In the genomic region with DNA sequence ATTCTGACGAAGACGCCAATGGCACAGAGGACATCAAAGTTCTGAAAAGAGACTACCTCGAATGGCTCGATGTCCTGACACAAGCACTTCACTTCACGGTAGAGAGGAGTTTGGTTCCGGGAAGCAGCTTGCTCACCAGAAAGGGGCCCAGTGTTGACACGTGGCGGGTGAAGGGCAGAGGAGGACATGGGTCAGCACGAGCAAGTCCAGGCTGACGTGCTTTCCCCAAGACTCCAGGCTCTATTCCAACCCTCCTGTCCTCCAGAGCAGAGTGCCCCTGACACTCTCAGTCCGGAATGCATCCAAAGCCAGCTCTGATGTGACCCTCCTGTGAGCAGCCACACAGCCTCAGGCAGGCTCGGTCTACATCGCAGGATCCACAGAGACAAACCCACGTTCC, we compare ENCODE assay signal across 1 cellular context.
TF ChIP-seq lines count a peak whose summit lies in the region.

No MANE protein-coding gene starts in this region.

TF ChIP-seq in GM12878, 131 proteins besides CTCF, POLR2A, EP300 and RAD21:
- TF ChIP-seq ZBTB40 (IDR thresholded peaks at IDR 0.05; ENCODE audit: borderline replicate concordance) (no peak), MYB (IDR thresholded peaks at IDR 0.05; ENCODE audit: borderline replicate concordance, low read depth, low read length) (no peak), NRF1 (conservative IDR thresholded peaks at IDR 0.05; ENCODE audit: low read depth, low read length) (no peak), ESRRA (IDR thresholded peaks at IDR 0.05; ENCODE audit: low read length) (no peak), TCF12 (IDR thresholded peaks at IDR 0.05; ENCODE audit: low read depth, low read length) (no peak), NFXL1 (IDR thresholded peaks at IDR 0.05; ENCODE audit: borderline replicate concordance) (no peak), JUND (IDR thresholded peaks at IDR 0.05; ENCODE audit: low read depth, low read length) (no peak), SUPT20H (IDR thresholded peaks at IDR 0.05; ENCODE audit: borderline replicate concordance, control insufficient read depth, low read depth, low read length) (no peak), CEBPB (IDR thresholded peaks at IDR 0.05; ENCODE audit: borderline replicate concordance in 1 of 2, low read depth in 2 of 2, low read length in 2 of 2) (no peak)
- TF ChIP-seq, protein P1, sequence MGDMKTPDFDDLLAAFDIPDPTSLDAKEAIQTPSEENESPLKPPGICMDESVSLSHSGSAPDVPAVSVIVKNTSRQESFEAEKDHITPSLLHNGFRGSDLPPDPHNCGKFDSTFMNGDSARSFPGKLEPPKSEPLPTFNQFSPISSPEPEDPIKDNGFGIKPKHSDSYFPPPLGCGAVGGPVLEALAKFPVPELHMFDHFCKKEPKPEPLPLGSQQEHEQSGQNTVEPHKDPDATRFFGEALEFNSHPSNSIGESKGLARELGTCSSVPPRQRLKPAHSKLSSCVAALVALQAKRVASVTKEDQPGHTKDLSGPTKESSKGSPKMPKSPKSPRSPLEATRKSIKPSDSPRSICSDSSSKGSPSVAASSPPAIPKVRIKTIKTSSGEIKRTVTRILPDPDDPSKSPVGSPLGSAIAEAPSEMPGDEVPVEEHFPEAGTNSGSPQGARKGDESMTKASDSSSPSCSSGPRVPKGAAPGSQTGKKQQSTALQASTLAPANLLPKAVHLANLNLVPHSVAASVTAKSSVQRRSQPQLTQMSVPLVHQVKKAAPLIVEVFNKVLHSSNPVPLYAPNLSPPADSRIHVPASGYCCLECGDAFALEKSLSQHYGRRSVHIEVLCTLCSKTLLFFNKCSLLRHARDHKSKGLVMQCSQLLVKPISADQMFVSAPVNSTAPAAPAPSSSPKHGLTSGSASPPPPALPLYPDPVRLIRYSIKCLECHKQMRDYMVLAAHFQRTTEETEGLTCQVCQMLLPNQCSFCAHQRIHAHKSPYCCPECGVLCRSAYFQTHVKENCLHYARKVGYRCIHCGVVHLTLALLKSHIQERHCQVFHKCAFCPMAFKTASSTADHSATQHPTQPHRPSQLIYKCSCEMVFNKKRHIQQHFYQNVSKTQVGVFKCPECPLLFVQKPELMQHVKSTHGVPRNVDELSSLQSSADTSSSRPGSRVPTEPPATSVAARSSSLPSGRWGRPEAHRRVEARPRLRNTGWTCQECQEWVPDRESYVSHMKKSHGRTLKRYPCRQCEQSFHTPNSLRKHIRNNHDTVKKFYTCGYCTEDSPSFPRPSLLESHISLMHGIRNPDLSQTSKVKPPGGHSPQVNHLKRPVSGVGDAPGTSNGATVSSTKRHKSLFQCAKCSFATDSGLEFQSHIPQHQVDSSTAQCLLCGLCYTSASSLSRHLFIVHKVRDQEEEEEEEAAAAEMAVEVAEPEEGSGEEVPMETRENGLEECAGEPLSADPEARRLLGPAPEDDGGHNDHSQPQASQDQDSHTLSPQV (IDR thresholded peaks at IDR 0.05): no peak
